Comparison of ENCODE assay signal across 1 cellular context in genomic region chr2:40394597-40394996, GRCh38.
TF ChIP-seq lines count a peak whose summit lies in the region.

No MANE protein-coding gene starts in this region.

TF ChIP-seq in SK-N-SH, 30 proteins besides CTCF, POLR2A, EP300 and RAD21 (continued from another document):
- TF ChIP-seq REST (IDR thresholded peaks at IDR 0.05; ENCODE audit: low read depth, low read length) (no peak), POLR2AphosphoS5 (IDR thresholded peaks at IDR 0.05; ENCODE audit: low read depth, low read length) (no peak), FOXM1 (IDR thresholded peaks at IDR 0.05; ENCODE audit: low read depth) (no peak), GABPA (IDR thresholded peaks at IDR 0.05; ENCODE audit: low read depth) (no peak), IRF3 (IDR thresholded peaks at IDR 0.05; ENCODE audit: low read depth, low read length) (no peak), USF1 (IDR thresholded peaks at IDR 0.05; ENCODE audit: borderline replicate concordance, low read depth) (no peak), TAF1 (IDR thresholded peaks at IDR 0.05; ENCODE audit: borderline replicate concordance, low read depth, low read length) (no peak)
